1 cellular context compared by ENCODE assay signal in the genomic region with DNA sequence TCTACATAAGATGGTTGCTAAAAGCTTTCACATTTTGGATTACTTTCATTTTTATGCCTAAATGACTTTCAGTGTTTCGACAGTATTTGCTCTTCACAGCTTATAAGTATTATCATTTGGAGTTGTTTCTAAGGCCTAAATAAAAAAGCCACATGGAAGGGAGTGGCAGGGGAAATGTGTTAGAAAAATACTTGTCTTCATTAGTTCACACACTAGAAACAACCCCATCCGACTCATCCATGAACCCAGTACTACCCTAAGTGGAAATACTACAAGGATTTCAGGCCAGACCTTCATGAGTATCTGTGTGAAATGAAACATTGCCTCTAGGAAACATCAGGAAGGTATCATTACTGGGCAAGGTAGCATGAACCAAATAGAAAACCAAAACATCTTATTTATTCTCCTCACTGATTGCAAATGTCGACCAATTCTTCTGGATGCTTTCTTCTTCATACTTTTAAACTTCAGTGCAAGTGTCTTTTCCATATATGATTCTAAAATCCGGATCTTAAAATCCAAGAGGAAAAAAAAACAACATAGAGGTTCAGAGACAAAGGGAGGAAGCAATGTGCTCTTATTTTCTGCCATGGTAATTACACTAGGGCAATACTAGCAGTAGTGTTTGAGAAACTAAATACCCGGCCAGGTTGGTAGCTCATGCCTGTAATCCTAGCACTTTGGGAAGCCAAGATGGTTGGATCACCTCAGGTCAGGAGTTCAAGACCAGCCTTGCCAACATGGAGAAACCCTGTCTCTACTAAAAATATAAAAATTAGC.
TF ChIP-seq lines count a peak whose summit lies in the region.

No MANE protein-coding gene starts in this region.

TF ChIP-seq in GM23338, 12 proteins besides CTCF, POLR2A, EP300 and RAD21 (continued from another document):
- TF ChIP-seq, protein P1, sequence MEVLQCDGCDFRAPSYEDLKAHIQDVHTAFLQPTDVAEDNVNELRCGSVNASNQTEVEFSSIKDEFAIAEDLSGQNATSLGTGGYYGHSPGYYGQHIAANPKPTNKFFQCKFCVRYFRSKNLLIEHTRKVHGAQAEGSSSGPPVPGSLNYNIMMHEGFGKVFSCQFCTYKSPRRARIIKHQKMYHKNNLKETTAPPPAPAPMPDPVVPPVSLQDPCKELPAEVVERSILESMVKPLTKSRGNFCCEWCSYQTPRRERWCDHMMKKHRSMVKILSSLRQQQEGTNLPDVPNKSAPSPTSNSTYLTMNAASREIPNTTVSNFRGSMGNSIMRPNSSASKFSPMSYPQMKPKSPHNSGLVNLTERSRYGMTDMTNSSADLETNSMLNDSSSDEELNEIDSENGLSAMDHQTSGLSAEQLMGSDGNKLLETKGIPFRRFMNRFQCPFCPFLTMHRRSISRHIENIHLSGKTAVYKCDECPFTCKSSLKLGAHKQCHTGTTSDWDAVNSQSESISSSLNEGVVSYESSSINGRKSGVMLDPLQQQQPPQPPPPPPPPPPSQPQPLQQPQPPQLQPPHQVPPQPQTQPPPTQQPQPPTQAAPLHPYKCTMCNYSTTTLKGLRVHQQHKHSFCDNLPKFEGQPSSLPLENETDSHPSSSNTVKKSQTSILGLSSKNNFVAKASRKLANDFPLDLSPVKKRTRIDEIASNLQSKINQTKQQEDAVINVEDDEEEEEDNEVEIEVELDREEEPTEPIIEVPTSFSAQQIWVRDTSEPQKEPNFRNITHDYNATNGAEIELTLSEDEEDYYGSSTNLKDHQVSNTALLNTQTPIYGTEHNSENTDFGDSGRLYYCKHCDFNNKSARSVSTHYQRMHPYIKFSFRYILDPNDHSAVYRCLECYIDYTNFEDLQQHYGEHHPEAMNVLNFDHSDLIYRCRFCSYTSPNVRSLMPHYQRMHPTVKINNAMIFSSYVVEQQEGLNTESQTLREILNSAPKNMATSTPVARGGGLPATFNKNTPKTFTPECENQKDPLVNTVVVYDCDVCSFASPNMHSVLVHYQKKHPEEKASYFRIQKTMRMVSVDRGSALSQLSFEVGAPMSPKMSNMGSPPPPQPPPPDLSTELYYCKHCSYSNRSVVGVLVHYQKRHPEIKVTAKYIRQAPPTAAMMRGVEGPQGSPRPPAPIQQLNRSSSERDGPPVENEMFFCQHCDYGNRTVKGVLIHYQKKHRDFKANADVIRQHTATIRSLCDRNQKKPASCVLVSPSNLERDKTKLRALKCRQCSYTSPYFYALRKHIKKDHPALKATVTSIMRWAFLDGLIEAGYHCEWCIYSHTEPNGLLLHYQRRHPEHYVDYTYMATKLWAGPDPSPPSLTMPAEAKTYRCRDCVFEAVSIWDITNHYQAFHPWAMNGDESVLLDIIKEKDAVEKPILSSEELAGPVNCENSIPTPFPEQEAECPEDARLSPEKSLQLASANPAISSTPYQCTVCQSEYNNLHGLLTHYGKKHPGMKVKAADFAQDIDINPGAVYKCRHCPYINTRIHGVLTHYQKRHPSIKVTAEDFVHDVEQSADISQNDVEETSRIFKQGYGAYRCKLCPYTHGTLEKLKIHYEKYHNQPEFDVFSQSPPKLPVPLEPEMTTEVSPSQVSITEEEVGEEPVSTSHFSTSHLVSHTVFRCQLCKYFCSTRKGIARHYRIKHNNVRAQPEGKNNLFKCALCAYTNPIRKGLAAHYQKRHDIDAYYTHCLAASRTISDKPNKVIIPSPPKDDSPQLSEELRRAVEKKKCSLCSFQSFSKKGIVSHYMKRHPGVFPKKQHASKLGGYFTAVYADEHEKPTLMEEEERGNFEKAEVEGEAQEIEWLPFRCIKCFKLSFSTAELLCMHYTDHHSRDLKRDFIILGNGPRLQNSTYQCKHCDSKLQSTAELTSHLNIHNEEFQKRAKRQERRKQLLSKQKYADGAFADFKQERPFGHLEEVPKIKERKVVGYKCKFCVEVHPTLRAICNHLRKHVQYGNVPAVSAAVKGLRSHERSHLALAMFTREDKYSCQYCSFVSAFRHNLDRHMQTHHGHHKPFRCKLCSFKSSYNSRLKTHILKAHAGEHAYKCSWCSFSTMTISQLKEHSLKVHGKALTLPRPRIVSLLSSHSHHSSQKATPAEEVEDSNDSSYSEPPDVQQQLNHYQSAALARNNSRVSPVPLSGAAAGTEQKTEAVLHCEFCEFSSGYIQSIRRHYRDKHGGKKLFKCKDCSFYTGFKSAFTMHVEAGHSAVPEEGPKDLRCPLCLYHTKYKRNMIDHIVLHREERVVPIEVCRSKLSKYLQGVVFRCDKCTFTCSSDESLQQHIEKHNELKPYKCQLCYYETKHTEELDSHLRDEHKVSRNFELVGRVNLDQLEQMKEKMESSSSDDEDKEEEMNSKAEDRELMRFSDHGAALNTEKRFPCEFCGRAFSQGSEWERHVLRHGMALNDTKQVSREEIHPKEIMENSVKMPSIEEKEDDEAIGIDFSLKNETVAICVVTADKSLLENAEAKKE (CRISPR knock-in tag; IDR thresholded peaks at IDR 0.05), result no peak
- TF ChIP-seq, protein P2, sequence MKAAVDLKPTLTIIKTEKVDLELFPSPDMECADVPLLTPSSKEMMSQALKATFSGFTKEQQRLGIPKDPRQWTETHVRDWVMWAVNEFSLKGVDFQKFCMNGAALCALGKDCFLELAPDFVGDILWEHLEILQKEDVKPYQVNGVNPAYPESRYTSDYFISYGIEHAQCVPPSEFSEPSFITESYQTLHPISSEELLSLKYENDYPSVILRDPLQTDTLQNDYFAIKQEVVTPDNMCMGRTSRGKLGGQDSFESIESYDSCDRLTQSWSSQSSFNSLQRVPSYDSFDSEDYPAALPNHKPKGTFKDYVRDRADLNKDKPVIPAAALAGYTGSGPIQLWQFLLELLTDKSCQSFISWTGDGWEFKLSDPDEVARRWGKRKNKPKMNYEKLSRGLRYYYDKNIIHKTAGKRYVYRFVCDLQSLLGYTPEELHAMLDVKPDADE (IDR thresholded peaks at IDR 0.05), result no peak
- no peak for TF ChIP-seq STAT1 (IDR thresholded peaks at IDR 0.05; ENCODE audit: unreplicated experiment)
- TF ChIP-seq, protein P3, sequence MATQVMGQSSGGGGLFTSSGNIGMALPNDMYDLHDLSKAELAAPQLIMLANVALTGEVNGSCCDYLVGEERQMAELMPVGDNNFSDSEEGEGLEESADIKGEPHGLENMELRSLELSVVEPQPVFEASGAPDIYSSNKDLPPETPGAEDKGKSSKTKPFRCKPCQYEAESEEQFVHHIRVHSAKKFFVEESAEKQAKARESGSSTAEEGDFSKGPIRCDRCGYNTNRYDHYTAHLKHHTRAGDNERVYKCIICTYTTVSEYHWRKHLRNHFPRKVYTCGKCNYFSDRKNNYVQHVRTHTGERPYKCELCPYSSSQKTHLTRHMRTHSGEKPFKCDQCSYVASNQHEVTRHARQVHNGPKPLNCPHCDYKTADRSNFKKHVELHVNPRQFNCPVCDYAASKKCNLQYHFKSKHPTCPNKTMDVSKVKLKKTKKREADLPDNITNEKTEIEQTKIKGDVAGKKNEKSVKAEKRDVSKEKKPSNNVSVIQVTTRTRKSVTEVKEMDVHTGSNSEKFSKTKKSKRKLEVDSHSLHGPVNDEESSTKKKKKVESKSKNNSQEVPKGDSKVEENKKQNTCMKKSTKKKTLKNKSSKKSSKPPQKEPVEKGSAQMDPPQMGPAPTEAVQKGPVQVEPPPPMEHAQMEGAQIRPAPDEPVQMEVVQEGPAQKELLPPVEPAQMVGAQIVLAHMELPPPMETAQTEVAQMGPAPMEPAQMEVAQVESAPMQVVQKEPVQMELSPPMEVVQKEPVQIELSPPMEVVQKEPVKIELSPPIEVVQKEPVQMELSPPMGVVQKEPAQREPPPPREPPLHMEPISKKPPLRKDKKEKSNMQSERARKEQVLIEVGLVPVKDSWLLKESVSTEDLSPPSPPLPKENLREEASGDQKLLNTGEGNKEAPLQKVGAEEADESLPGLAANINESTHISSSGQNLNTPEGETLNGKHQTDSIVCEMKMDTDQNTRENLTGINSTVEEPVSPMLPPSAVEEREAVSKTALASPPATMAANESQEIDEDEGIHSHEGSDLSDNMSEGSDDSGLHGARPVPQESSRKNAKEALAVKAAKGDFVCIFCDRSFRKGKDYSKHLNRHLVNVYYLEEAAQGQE (IDR thresholded peaks at IDR 0.05; ENCODE audit: unreplicated experiment), result no peak
- no peak for TF ChIP-seq NANOG (IDR thresholded peaks at IDR 0.05; ENCODE audit: borderline replicate concordance)
- TF ChIP-seq JUNB (IDR thresholded peaks at IDR 0.05; ENCODE audit: unreplicated experiment), result no peak
- no peak for TF ChIP-seq EZH2 (IDR thresholded peaks at IDR 0.05; ENCODE audit: low read depth, unreplicated experiment)
- TF ChIP-seq EZH2phosphoT487 (IDR thresholded peaks at IDR 0.05; ENCODE audit: unreplicated experiment), result no peak
- no peak for TF ChIP-seq ZNF331 (CRISPR knock-in tag; IDR thresholded peaks at IDR 0.05; ENCODE audit: low read depth)
